14 cellular contexts compared by ENCODE assay signal in the genomic region with DNA sequence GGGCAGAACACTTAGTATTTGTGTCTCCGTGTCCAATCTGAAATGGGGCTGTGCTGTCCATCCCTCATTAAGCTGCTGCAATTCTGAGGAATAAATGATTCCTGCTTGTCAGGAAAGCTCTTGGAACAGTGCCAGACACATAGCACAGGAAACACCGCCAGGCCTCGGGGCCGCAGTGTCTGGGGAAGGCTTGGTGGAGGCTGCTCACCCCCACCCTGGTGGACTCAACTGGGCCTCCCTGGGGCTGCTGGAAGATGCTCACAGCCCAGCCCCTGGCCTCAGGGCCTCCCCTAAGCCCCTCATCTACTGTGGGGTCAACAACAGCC. TPM values are rescaled to one million over a fixed set of nuclear protein-coding genes. Genes with fewer than 3 reads are reported as not detected.
DNase-seq lines count a peak whose midpoint lies in the region; ATAC-seq and TF ChIP-seq lines count a peak whose summit lies in the region.
"Had no signal": no experiment of that assay in that cellular context is flagged by ENCODE, and none has a peak within 500 bp of the region (broad histone marks: within the 10 kb centered on the region; RNA-seq: fewer than 3 reads in every experiment).

No MANE protein-coding gene starts in this region.

- DNase-seq in NCI-H2196 (lab: John Stamatoyannopoulos, UW; ENCODE audit: unreplicated experiment) (peak; percentile 42), NCI-H2196 treated with DMSO at 0.1 percent for 48 hours (lab: John Stamatoyannopoulos, UW; ENCODE audit: unreplicated experiment) (no peak), right atrium auricular region (ENCODE audit: low spot score) (no peak), testis (peak; percentile 21), NCI-H526 treated with DMSO at 0.1 percent for 48 hours (lab: John Stamatoyannopoulos, UW) (no peak), NCI-H526 (lab: John Stamatoyannopoulos, UW) (no peak)
- DNase-seq: activated effector memory CD4-positive, alpha-beta T cell treated with anti-CD3 and anti-CD28 coated beads, Interleukin-2, amount 50 U/mL, for 16 hours; Calu3; central memory CD4-positive, alpha-beta T cell; hippocampal formation; mammary epithelial cell; PC-9 had no signal

- no peak overlapping the region for H3K4me3 ChIP-seq in right atrium auricular region
- H3K4me3 ChIP-seq in testis, result no peak overlapping the region
- H3K4me3 ChIP-seq: PC-9 had no signal

- H3K4me1 ChIP-seq in right atrium auricular region (peaks cover 0 to 18% of the 10 kb centered on the region in 2 donors), testis (peaks cover 14% of the 10 kb centered on the region)

- H3K27ac ChIP-seq in VCaP (peak overlapping the region; percentile 31; the same call in 1 of the 2 replicates), right atrium auricular region (peak overlapping the region; percentile 56 to 62), testis (peak overlapping the region; percentile 55 to 63)
- H3K27ac ChIP-seq: PC-9 had no signal

- intact Hi-C loops in testis (cut with DNase I; ENCODE audit: low total_unique reads), result no loop called here

- no peak for TF ChIP-seq CTCF in VCaP (conservative IDR thresholded peaks at IDR 0.05)
- no peak for TF ChIP-seq CTCF in right atrium auricular region (IDR thresholded peaks at IDR 0.05)
- TF ChIP-seq CTCF in testis (IDR thresholded peaks at IDR 0.05), result no peak

- H3K9me3 ChIP-seq in right atrium auricular region (no peaks in the 10 kb centered on the region), testis (no peaks in the 10 kb centered on the region)

- no peak for TF ChIP-seq POLR2A in testis (IDR thresholded peaks at IDR 0.05)

- H3K27me3 ChIP-seq in right atrium auricular region, result no peaks in the 10 kb centered on the region
- H3K27me3 ChIP-seq in testis, result no peaks in the 10 kb centered on the region

- H3K36me3 ChIP-seq in right atrium auricular region, result no peaks in the 10 kb centered on the region
- H3K36me3 ChIP-seq in testis (ENCODE audit: low read depth, missing control alignments), result no peaks in the 10 kb centered on the region

- no peak for ATAC-seq in GM19395 (IDR thresholded peaks at IDR 0.05; ENCODE audit: unreplicated experiment)

- 24 to 56% methylated on average over 4 of the region's 4 CpGs for WGBS in testis, 2 donors

RNA-seq across cellular contexts. Expression of gene SAMD8, which starts 40.3 kb away (rescaled TPM):
- total RNA-seq in right atrium auricular region, result 10 to 100 TPM; 24.7 to 26.3 TPM
- 10 to 100 TPM; 55.3 to 66.3 TPM for total RNA-seq in testis
- 45.0 TPM for polyA plus RNA-seq in testis (ENCODE audit: insufficient read depth, low read depth, low replicate concordance)

Comparison
In these comparisons a context has a peak if more than half of its experiments do, and no peak if none do; other contexts are left out.
1. DNase-seq: peak in NCI-H2196 (single experiment) and testis (single experiment); none in NCI-H2196 treated with DMSO at 0.1 percent for 48 hours (single experiment), right atrium auricular region (single experiment), NCI-H526 treated with DMSO at 0.1 percent for 48 hours (single experiment) and NCI-H526 (0 of 2).
2. Peak in every context shown above with its lines, with median percentiles within 50 percentile points of each other: H3K27ac ChIP-seq.